In the genomic region with DNA sequence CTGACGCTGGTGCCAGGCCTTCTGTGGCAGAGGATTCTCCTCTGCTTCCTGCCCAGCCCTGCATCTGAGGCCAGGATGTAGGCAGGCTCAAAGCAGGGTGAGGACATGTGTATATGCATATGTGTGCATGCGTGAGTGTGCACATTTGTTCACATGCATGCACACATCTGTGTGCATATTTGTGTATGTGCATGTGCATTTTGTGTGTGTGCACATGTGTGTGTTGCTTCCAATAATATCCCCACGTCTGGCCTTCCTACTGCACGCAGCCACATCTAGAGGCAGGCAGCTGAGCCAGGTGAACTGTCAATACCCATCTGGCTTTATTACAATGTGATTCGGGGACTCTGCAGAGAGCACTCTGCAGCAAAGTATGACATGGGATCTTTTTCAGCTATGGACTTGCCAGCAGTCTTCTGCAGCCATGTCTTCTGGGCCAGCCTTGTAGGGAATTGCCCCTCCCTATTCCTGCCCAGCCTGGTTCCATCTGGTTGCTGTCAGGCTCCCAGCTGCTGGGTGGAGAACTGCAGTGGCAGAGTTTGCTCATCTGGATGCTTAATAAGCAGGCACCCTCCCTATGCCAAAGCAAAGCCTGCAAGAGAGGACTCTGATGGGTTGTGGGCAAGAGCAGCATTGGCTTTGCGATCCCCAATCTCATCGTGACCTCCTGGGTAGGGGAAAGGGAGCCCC, we compare ENCODE assay signal across 17 cellular contexts.
DNase-seq lines count a peak whose midpoint lies in the region; ATAC-seq, FAIRE-seq and TF ChIP-seq lines count a peak whose summit lies in the region.
"Had no signal": no experiment of that assay in that cellular context is flagged by ENCODE, and none has a peak within 500 bp of the region (broad histone marks: within the 10 kb centered on the region; RNA-seq: fewer than 3 reads in every experiment).

No MANE protein-coding gene starts in this region.

- no peak for FAIRE-seq in A549 (lab: Jason Lieb, UNC)
- FAIRE-seq: G401.6, GM12892 had no signal

- H3K4me3 ChIP-seq in A549 (no peak overlapping the region), AG10803 (ENCODE audit: low read length) (no peak overlapping the region)

- TF ChIP-seq CTCF in A549 (IDR thresholded peaks at IDR 0.05) = no peak
- TF ChIP-seq CTCF in AG10803 (conservative IDR thresholded peaks at IDR 0.05; ENCODE audit: low read length) = 0 out of 2 replicates have a peak, but pooled peaks have one; percentile 6

- peak overlapping the region in 1 of 2 experiments; percentile 44; a peak in 2 of 6 replicates for H3K27ac ChIP-seq in A549

- no peak for TF ChIP-seq RAD21 in A549 (conservative IDR thresholded peaks at IDR 0.05 in 1 of 2, IDR thresholded peaks at IDR 0.05 in 1 of 2)

- 90% methylated on average over 7 of the region's 7 CpGs for WGBS in A549 (ENCODE audit: missing lambda C conversion rate)

- in situ Hi-C loops in KBM-7 (cut with MboI; ENCODE audit: low pct_unique_long_range_greater_than_20kb, low sequenced_read_pairs) = no loop called here

- peak overlapping the region; percentile 59 for H3K27ac Mint-ChIP-seq in activated T-helper 17 cell treated with anti-CD3 and anti-CD28 coated beads, Interleukin-2, amount 50 U/mL, for 72 hours
- no peak overlapping the region for H3K27ac Mint-ChIP-seq in activated CD4-positive, alpha-beta T cell treated with anti-CD3 and anti-CD28 coated beads, Interleukin-2, amount 10 ng/mL, durations not matched to agents 7 days and 5 days

- POLR2A ChIA-PET in A549 (lab: Yijun Ruan, JAX) = no interaction called here
- POLR2A ChIA-PET in activated CD4-positive, alpha-beta T cell treated with anti-CD3 and anti-CD28 coated beads, Interleukin-2, amount 10 ng/mL, durations not matched to agents 7 days and 5 days (lab: Charles Lee) = no interaction called here

- no peaks in the 10 kb centered on the region for H3K27me3 Mint-ChIP-seq in activated T-helper 17 cell treated with anti-CD3 and anti-CD28 coated beads, Interleukin-2, amount 50 U/mL, for 72 hours
- H3K27me3 Mint-ChIP-seq in activated CD4-positive, alpha-beta T cell treated with anti-CD3 and anti-CD28 coated beads, Interleukin-2, amount 10 ng/mL, durations not matched to agents 7 days and 5 days = no peaks in the 10 kb centered on the region

- H3K4me1 Mint-ChIP-seq in activated T-helper 17 cell treated with anti-CD3 and anti-CD28 coated beads, Interleukin-2, amount 50 U/mL, for 72 hours = peaks cover 34% of the 10 kb centered on the region
- peaks cover 48% of the 10 kb centered on the region for H3K4me1 Mint-ChIP-seq in activated CD4-positive, alpha-beta T cell treated with anti-CD3 and anti-CD28 coated beads, Interleukin-2, amount 10 ng/mL, durations not matched to agents 7 days and 5 days

- H3K36me3 Mint-ChIP-seq in activated T-helper 17 cell treated with anti-CD3 and anti-CD28 coated beads, Interleukin-2, amount 50 U/mL, for 72 hours (ENCODE audit: low read depth) = peaks cover 15% of the 10 kb centered on the region
- peaks cover 22% of the 10 kb centered on the region for H3K36me3 Mint-ChIP-seq in activated CD4-positive, alpha-beta T cell treated with anti-CD3 and anti-CD28 coated beads, Interleukin-2, amount 10 ng/mL, durations not matched to agents 7 days and 5 days (ENCODE audit: low read depth)

- CTCF ChIA-PET in A549 (lab: Yijun Ruan, JAX) = interaction anchor here (0.9 to 1.6 kb wide), 4 partner anchors 16 to 141 kb away, joined by 3 to 4 read pairs (median 4); a partner anchor contains a TSS
- CTCF ChIA-PET in activated CD4-positive, alpha-beta T cell treated with anti-CD3 and anti-CD28 coated beads, Interleukin-2, amount 10 ng/mL, durations not matched to agents 7 days and 5 days (lab: Charles Lee) = interaction anchor here (0.6 to 1.5 kb wide), 4 partner anchors 9 to 726 kb away, joined by 3 to 6 read pairs (median 4); no protein-coding TSS in a partner anchor

- no peak overlapping the region for H3K4me2 ChIP-seq in A549

- H3K4me1 ChIP-seq in A549 = peaks cover 16% of the 10 kb centered on the region; the same call in 1 of the 3 replicates
- H3K4me1 ChIP-seq: Caco-2 had no signal

- ATAC-seq in A549 = peak; percentile 45 to 64; a peak in 4 of 6 replicates
- ATAC-seq in activated T-helper 17 cell treated with anti-CD3 and anti-CD28 coated beads, Interleukin-2, amount 50 U/mL, for 72 hours (replicated peaks) = no peak
- ATAC-seq: Panc1 had no signal

- no peak overlapping the region for H3K4me3 Mint-ChIP-seq in activated T-helper 17 cell treated with anti-CD3 and anti-CD28 coated beads, Interleukin-2, amount 50 U/mL, for 72 hours
- no peak overlapping the region for H3K4me3 Mint-ChIP-seq in activated CD4-positive, alpha-beta T cell treated with anti-CD3 and anti-CD28 coated beads, Interleukin-2, amount 10 ng/mL, durations not matched to agents 7 days and 5 days

- DNase-seq in A549 (ENCODE audit: low read depth in 1 of 2, low spot score in 1 of 2) (no peak), AG10803 (ENCODE audit: low read depth) (peak; percentile 23), islet precursor cell (peak; percentile 34), KBM-7 (no peak)
- no peak for DNase-seq in activated effector memory CD4-positive, alpha-beta T cell treated with Interleukin-2 at 50 U/mL for 16 hours
- no peak for DNase-seq in activated CD4-positive, alpha-beta T cell treated with anti-CD3 and anti-CD28 coated beads, Interleukin-2, amount 10 ng/mL, durations not matched to agents 7 days and 5 days
- DNase-seq: C1 segment of cervical spinal cord, Caco-2, DMS79 treated with DMSO at 0.1 percent for 48 hours, NCI-H1048, NCI-H446 treated with DMSO at 0.1 percent for 48 hours, NCI-H774, Right ventricle myocardium superior had no signal

- TF ChIP-seq POLR2A in A549 (IDR thresholded peaks at IDR 0.05; ENCODE audit: low read length) = no peak

- TF ChIP-seq EP300 in A549 (IDR thresholded peaks at IDR 0.05) = no peak

- H3K9me3 Mint-ChIP-seq in activated T-helper 17 cell treated with anti-CD3 and anti-CD28 coated beads, Interleukin-2, amount 50 U/mL, for 72 hours = no peaks in the 10 kb centered on the region
- H3K9me3 Mint-ChIP-seq in activated CD4-positive, alpha-beta T cell treated with anti-CD3 and anti-CD28 coated beads, Interleukin-2, amount 10 ng/mL, durations not matched to agents 7 days and 5 days = peaks cover 11% of the 10 kb centered on the region

- H3K9me3 ChIP-seq in A549 = no peaks in the 10 kb centered on the region; the same call in 2 of the 3 replicates
- H3K9me3 ChIP-seq: Caco-2 had no signal

TF ChIP-seq in A549, 52 proteins besides CTCF, POLR2A, EP300 and RAD21:
- no peak for TF ChIP-seq ZFP36 (IDR thresholded peaks at IDR 0.05; ENCODE audit: borderline replicate concordance, partially characterized antibody)
- TF ChIP-seq BHLHE40 (IDR thresholded peaks at IDR 0.05; ENCODE audit: low read depth, low read length) = no peak
- TF ChIP-seq CHD4 (IDR thresholded peaks at IDR 0.05; ENCODE audit: borderline replicate concordance) = no peak
- no peak for TF ChIP-seq RFX5 (IDR thresholded peaks at IDR 0.05)
- TF ChIP-seq MAZ (IDR thresholded peaks at IDR 0.05; ENCODE audit: borderline replicate concordance, low read depth, low read length) = no peak
- TF ChIP-seq, protein P1, sequence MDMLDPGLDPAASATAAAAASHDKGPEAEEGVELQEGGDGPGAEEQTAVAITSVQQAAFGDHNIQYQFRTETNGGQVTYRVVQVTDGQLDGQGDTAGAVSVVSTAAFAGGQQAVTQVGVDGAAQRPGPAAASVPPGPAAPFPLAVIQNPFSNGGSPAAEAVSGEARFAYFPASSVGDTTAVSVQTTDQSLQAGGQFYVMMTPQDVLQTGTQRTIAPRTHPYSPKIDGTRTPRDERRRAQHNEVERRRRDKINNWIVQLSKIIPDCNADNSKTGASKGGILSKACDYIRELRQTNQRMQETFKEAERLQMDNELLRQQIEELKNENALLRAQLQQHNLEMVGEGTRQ (IDR thresholded peaks at IDR 0.05) = no peak
- TF ChIP-seq PHF8 (IDR thresholded peaks at IDR 0.05; ENCODE audit: borderline replicate concordance, low read depth) = no peak
- TF ChIP-seq EHF (CRISPR knock-in tag; IDR thresholded peaks at IDR 0.05) = no peak
- no peak for TF ChIP-seq RCOR1 (IDR thresholded peaks at IDR 0.05; ENCODE audit: low read depth, low read length)

Comparison
In these comparisons a context has a peak if more than half of its experiments do, and no peak if none do; other contexts are left out.
1. DNase-seq: peak in AG10803 (single experiment) and islet precursor cell (single experiment); none in A549 (0 of 2), KBM-7 (single experiment), activated effector memory CD4-positive, alpha-beta T cell treated with Interleukin-2 at 50 U/mL for 16 hours (single experiment) and activated CD4-positive, alpha-beta T cell treated with anti-CD3 and anti-CD28 coated beads, Interleukin-2, amount 10 ng/mL, durations not matched to agents 7 days and 5 days (single experiment).